In the genomic region with DNA sequence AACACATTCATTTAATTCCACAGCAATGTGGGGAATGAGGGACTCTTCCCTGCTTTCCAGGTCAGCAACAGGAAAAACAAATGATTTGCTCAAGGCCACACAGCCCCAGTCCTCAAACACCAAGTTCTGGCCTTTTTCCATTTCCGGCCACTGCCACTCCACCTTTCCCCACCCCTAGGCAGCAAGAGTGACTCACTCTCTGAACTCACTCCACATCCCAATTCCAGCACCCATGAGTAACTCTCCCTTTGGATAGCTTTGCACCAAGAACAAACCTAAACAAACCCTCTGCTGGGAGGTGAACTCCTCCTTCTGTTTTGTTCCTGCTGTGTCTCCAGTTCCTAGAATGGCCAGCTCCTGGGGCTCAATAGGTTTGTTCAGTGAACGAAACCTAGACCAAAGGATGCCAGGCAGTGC, we compare ENCODE assay signal across 8 cellular contexts. TPM values are rescaled to one million over a fixed set of nuclear protein-coding genes. Genes with fewer than 3 reads are reported as not detected.
A peak's percentile ranks its signal among the peaks of the same experiment; 100 is the strongest.
DNase-seq lines count a peak whose midpoint lies in the region; ATAC-seq and TF ChIP-seq lines count a peak whose summit lies in the region.

No MANE protein-coding gene starts in this region.

- TF ChIP-seq CTCF in adrenal gland (IDR thresholded peaks at IDR 0.05) (peak in 1 of 6 experiments; percentile 7), stomach (IDR thresholded peaks at IDR 0.05) (no peak)

- H3K9me3 Mint-ChIP-seq in stimulated activated memory B cell treated with anti-CD40 and anti-IgM and Interleukin-4, amounts not matched to agents 10 μg/mL and 1 μg/mL and 100 μg/mL, for 72 hours: no peaks in the 10 kb centered on the region

- no peak overlapping the region for H3K4me3 Mint-ChIP-seq in stimulated activated memory B cell treated with anti-CD40 and anti-IgM and Interleukin-4, amounts not matched to agents 10 μg/mL and 1 μg/mL and 100 μg/mL, for 72 hours

- peak overlapping the region; percentile 35 to 92 (median 62) for H3K27ac ChIP-seq in adrenal gland
- H3K27ac ChIP-seq in stomach: peak overlapping the region; percentile 62 to 96 (median 92)

- H3K36me3 ChIP-seq in adrenal gland (replicated peaks in 1 of 2) (no peaks in the 10 kb centered on the region), stomach (no peaks in the 10 kb centered on the region)

- H3K27me3 ChIP-seq in adrenal gland (no peaks in the 10 kb centered on the region), stomach (no peaks in the 10 kb centered on the region)

- H3K4me1 Mint-ChIP-seq in stimulated activated memory B cell treated with anti-CD40 and anti-IgM and Interleukin-4, amounts not matched to agents 10 μg/mL and 1 μg/mL and 100 μg/mL, for 72 hours: peaks cover 11% of the 10 kb centered on the region

- no peak overlapping the region for H3K27ac Mint-ChIP-seq in stimulated activated memory B cell treated with anti-CD40 and anti-IgM and Interleukin-4, amounts not matched to agents 10 μg/mL and 1 μg/mL and 100 μg/mL, for 72 hours

- peak; percentile 97 for DNase-seq in H4 (ENCODE audit: low spot score)
- DNase-seq in adrenal gland: peak; percentile 61 to 87 (median 86)
- peak; percentile 80 for DNase-seq in iris pigment epithelial cell (ENCODE audit: low read depth)
- peak; percentile 67 for DNase-seq in stomach
- no peak for DNase-seq in activated CD4-positive, alpha-beta T cell treated with anti-CD3 and anti-CD28 coated beads, Interleukin-2, amount 50 U/mL, for 1 hour
- no peak for DNase-seq in T-helper 9 cell
- no peak for DNase-seq in NCI-H1092 (lab: John Stamatoyannopoulos, UW)

- H3K4me1 ChIP-seq in adrenal gland (replicated peaks in 1 of 2): peaks cover 17 to 31% of the 10 kb centered on the region in 2 donors
- H3K4me1 ChIP-seq in stomach: peaks cover 32 to 46% (median 41%) of the 10 kb centered on the region in 4 donors

- H3K36me3 Mint-ChIP-seq in stimulated activated memory B cell treated with anti-CD40 and anti-IgM and Interleukin-4, amounts not matched to agents 10 μg/mL and 1 μg/mL and 100 μg/mL, for 72 hours: no peaks in the 10 kb centered on the region

- TF ChIP-seq POLR2A in adrenal gland (IDR thresholded peaks at IDR 0.05) (peak in 1 of 2 donors; percentile 36), stomach (IDR thresholded peaks at IDR 0.05) (no peak)

- TF ChIP-seq EP300 in stomach (IDR thresholded peaks at IDR 0.05): no peak

- H3K4me3 ChIP-seq in adrenal gland: no peak overlapping the region
- H3K4me3 ChIP-seq in stomach: no peak overlapping the region

- 34 to 50% (median 44%) methylated on average over 2 of the region's 2 CpGs for WGBS in adrenal gland, 4 donors
- WGBS in stomach, 5 donors: 27 to 53% (median 38%) methylated on average over 2 of the region's 2 CpGs

- H3K9me3 ChIP-seq in adrenal gland (replicated peaks in 1 of 3) (no peaks in the 10 kb centered on the region), stomach (no peaks in the 10 kb centered on the region)

- H3K27me3 Mint-ChIP-seq in stimulated activated memory B cell treated with anti-CD40 and anti-IgM and Interleukin-4, amounts not matched to agents 10 μg/mL and 1 μg/mL and 100 μg/mL, for 72 hours: peaks cover 72% of the 10 kb centered on the region

- no peak for ATAC-seq in stimulated activated memory B cell treated with anti-CD40 and anti-IgM and Interleukin-4, amounts not matched to agents 10 μg/mL and 1 μg/mL and 100 μg/mL, for 72 hours

- intact Hi-C loops in adrenal gland (cut with DNase I): loop anchor here (5.0 kb wide), 3 partner anchors 213 to 288 kb away; no protein-coding TSS in a partner anchor
- intact Hi-C loops in stomach (cut with DNase I; ENCODE audit: low total_unique reads): loop anchor here (5.0 to 10.0 kb wide), 3 partner anchors 83 to 285 kb away; no protein-coding TSS in a partner anchor

RNA-seq across cellular contexts. Expression of a gene that starts 30.4 kb away (rescaled TPM):
- 0.10 TPM in 1 of 2 replicates, not detected in the other for total RNA-seq in H4 (2014; rRNA removed; shearing (Covaris generic))
- 1 to 10 TPM in 2 of 8 donors, under 1 TPM in 5, not detected in 1; 0.23 to 1.9 (median 0.51) TPM for total RNA-seq in adrenal gland
- 1 to 10 TPM in 1 of 3 donors, under 1 TPM in 1, not detected in 1; 0.32 to 5.8 TPM for polyA plus RNA-seq in adrenal gland
- total RNA-seq in stomach: 100 to 1,000 TPM in 1 of 5 donors, 10 to 100 TPM in 3, 1 to 10 TPM in 1; 6.4 to 101 (median 16.2) TPM
- polyA plus RNA-seq in stomach: 10 to 100 TPM in 2 of 3 donors, 1 to 10 TPM in 1; 5.9 to 32.3 (median 27.0) TPM

Comparison
In these comparisons a context has a peak if more than half of its experiments do, and no peak if none do; other contexts are left out.
1. DNase-seq: peak in H4 (single experiment), adrenal gland (7 of 7), iris pigment epithelial cell (single experiment) and stomach (single experiment); none in activated CD4-positive, alpha-beta T cell treated with anti-CD3 and anti-CD28 coated beads, Interleukin-2, amount 50 U/mL, for 1 hour (single experiment), T-helper 9 cell (single experiment) and NCI-H1092 (single experiment).